ENCODE assay signal across 11 cellular contexts in genomic region chr15:89680282-89680873, GRCh38. TPM values are rescaled to one million over a fixed set of nuclear protein-coding genes. Genes with fewer than 3 reads are reported as not detected.
DNase-seq lines count a peak whose midpoint lies in the region; FAIRE-seq and TF ChIP-seq lines count a peak whose summit lies in the region.
"Had no signal": no experiment of that assay in that cellular context is flagged by ENCODE, and none has a peak within 500 bp of the region (broad histone marks: within the 10 kb centered on the region; RNA-seq: fewer than 3 reads in every experiment).

No MANE protein-coding gene starts in this region.

- no peak overlapping the region for H2BK15ac ChIP-seq in mesenchymal stem cell (ENCODE audit: low read depth, poor library complexity, severe bottlenecking)

- POLR2A ChIA-PET in MCF 10A (lab: Yijun Ruan, JAX): interaction anchor here (0.7 to 2.7 kb wide), 4 partner anchors 9 to 128 kb away, joined by 3 to 11 read pairs (median 6); no protein-coding TSS in a partner anchor

- no peak for FAIRE-seq in GM19239 (lab: Jason Lieb, UNC)

- no peak overlapping the region for H4K8ac ChIP-seq in mesenchymal stem cell (ENCODE audit: low read length)

- H3K27ac Mint-ChIP-seq in MCF 10A (ENCODE audit: low read depth, unreplicated experiment): peak overlapping the region; percentile 70
- H3K27ac Mint-ChIP-seq: T-cell had no signal

- no peaks in the 10 kb centered on the region for H3K79me2 ChIP-seq in mammary epithelial cell (ENCODE audit: insufficient read depth, low read length)

- H3K9ac ChIP-seq in mammary epithelial cell (ENCODE audit: insufficient read depth, low read length) (no peak overlapping the region), mesenchymal stem cell (ENCODE audit: low read length) (peak overlapping the region; percentile 12)

- 31% methylated on average over 5 of the region's 5 CpGs for WGBS in mammary epithelial cell (ENCODE audit: low coverage, missing lambda C conversion rate)
- WGBS in mesenchymal stem cell: 88% methylated on average over 5 of the region's 5 CpGs
- WGBS in spleen, 5 donors: 64 to 93% (median 77%) methylated on average over 5 of the region's 5 CpGs

- dilution Hi-C loops in mammary epithelial cell (cut with HindIII; ENCODE audit: low sequenced_read_pairs): no loop called here

- H3K4ac ChIP-seq in mesenchymal stem cell (ENCODE audit: low read depth in 1 of 2, low read length in 2 of 2): no peak overlapping the region

- H2AK5ac ChIP-seq in mesenchymal stem cell (ENCODE audit: low read length, severe bottlenecking): no peak overlapping the region

- TF ChIP-seq CTCF in MCF 10A (IDR thresholded peaks at IDR 0.05; ENCODE audit: unreplicated experiment) (no peak), mammary epithelial cell (conservative IDR thresholded peaks at IDR 0.05 in 1 of 2, IDR thresholded peaks at IDR 0.05 in 1 of 2; ENCODE audit: extremely low read depth in 1 of 2, insufficient read depth in 1 of 2, low read depth in 1 of 2, low read length in 2 of 2) (no peak), coronary artery (IDR thresholded peaks at IDR 0.05) (no peak), uterus (IDR thresholded peaks at IDR 0.05) (no peak), spleen (IDR thresholded peaks at IDR 0.05 in 8 of 11, conservative IDR thresholded peaks at IDR 0.05 in 3 of 11) (no peak)

- no peaks in the 10 kb centered on the region for H3K79me1 ChIP-seq in mesenchymal stem cell (replicated peaks; ENCODE audit: low read length, poor library complexity, severe bottlenecking)

- no peak overlapping the region for H2BK12ac ChIP-seq in mesenchymal stem cell (ENCODE audit: low read length in 2 of 2)

- H2BK120ac ChIP-seq in mesenchymal stem cell (ENCODE audit: low read depth, low read length): no peak overlapping the region

- no peaks in the 10 kb centered on the region for H3K36me3 ChIP-seq in mammary epithelial cell (ENCODE audit: insufficient read depth, low read length)
- peaks cover 0 to 15% of the 10 kb centered on the region in 2 experiments for H3K36me3 ChIP-seq in mesenchymal stem cell (ENCODE audit: control insufficient read depth in 1 of 2, insufficient read depth in 2 of 2, low read depth in 1 of 2, low read length in 2 of 2)
- no peaks in the 10 kb centered on the region for H3K36me3 ChIP-seq in uterus
- H3K36me3 ChIP-seq in spleen: peaks cover 0 to 31% (median 5%) of the 10 kb centered on the region in 6 donors

- no peak overlapping the region for H3K4me3 ChIP-seq in mammary epithelial cell (replicated peaks in 1 of 3; ENCODE audit: insufficient read depth in 1 of 3, low read depth in 2 of 3, low read length in 3 of 3)
- peak overlapping the region; percentile 53 for H3K4me3 ChIP-seq in coronary artery
- H3K4me3 ChIP-seq in mesenchymal stem cell (ENCODE audit: insufficient read depth in 1 of 2, low read depth in 1 of 2, low read length in 2 of 2): peak overlapping the region in 1 of 2 experiments; percentile 59
- no peak overlapping the region for H3K4me3 ChIP-seq in uterus
- no peak overlapping the region for H3K4me3 ChIP-seq in spleen

- H3K9me3 ChIP-seq in mammary epithelial cell (replicated peaks; ENCODE audit: insufficient read depth, low read length) (no peaks in the 10 kb centered on the region), mesenchymal stem cell (ENCODE audit: control insufficient read depth, low read length) (no peaks in the 10 kb centered on the region), uterus (no peaks in the 10 kb centered on the region), spleen (no peaks in the 10 kb centered on the region)

- TF ChIP-seq POLR2A in uterus (IDR thresholded peaks at IDR 0.05) (no peak), spleen (IDR thresholded peaks at IDR 0.05) (no peak)

- H3K9me3 Mint-ChIP-seq in MCF 10A (ENCODE audit: unreplicated experiment): no peaks in the 10 kb centered on the region
- H3K9me3 Mint-ChIP-seq: T-cell had no signal

- intact Hi-C loops in MCF 10A (cut with micrococcal nuclease) (no loop called here), mammary epithelial cell (cut with micrococcal nuclease) (no loop called here), uterus (cut with DNase I; ENCODE audit: low total_unique reads) (no loop called here), spleen (cut with DNase I; ENCODE audit: low total_unique reads) (no loop called here)

- DNase-seq in MCF 10A (ENCODE audit: unreplicated experiment) (peak; percentile 94), mammary epithelial cell (no peak), coronary artery (ENCODE audit: low spot score) (peak; percentile 91), mesenchymal stem cell (no peak), uterus (peak; percentile 72 to 74), NCI-H2227 treated with DMSO at 0.1 percent for 48 hours (lab: John Stamatoyannopoulos, UW) (no peak), spleen (no peak), GM19239 (ENCODE audit: insufficient read length, low spot score) (no peak)
- DNase-seq: activated naive CD4-positive, alpha-beta T cell treated with Interleukin-2 at 50 U/mL for 16 hours; NCI-H1048; T-cell had no signal

- H3K23ac ChIP-seq in mesenchymal stem cell (ENCODE audit: low read length in 2 of 2): no peak overlapping the region

- no peaks in the 10 kb centered on the region for H3K27me3 ChIP-seq in mammary epithelial cell (ENCODE audit: insufficient read depth, low read length)
- H3K27me3 ChIP-seq in mesenchymal stem cell (ENCODE audit: control insufficient read depth in 1 of 2, insufficient read depth in 1 of 2, low read length in 2 of 2): peaks cover 0 to 5% of the 10 kb centered on the region in 2 experiments
- H3K27me3 ChIP-seq in uterus: no peaks in the 10 kb centered on the region
- H3K27me3 ChIP-seq in spleen (replicated peaks in 1 of 7): no peaks in the 10 kb centered on the region

- H3K18ac ChIP-seq in mesenchymal stem cell (ENCODE audit: low read depth in 1 of 2, low read length in 2 of 2): no peak overlapping the region

- CTCF ChIA-PET in MCF 10A (lab: Yijun Ruan, JAX): interaction anchor here (0.6 kb wide), 2 partner anchors 81 to 393 kb away, joined by 3 to 4 read pairs; no protein-coding TSS in a partner anchor
- CTCF ChIA-PET in mammary epithelial cell (lab: Charles Lee; ENCODE audit: low non-redundant PET): no interaction called here

- H3K27ac ChIP-seq in mammary epithelial cell (ENCODE audit: insufficient read depth, low read depth, low read length): no peak overlapping the region
- H3K27ac ChIP-seq in coronary artery: peak overlapping the region; percentile 25 to 80
- no peak overlapping the region for H3K27ac ChIP-seq in mesenchymal stem cell (ENCODE audit: low read length, poor library complexity, severe bottlenecking)
- H3K27ac ChIP-seq in uterus: peak overlapping the region in 1 of 2 donors; percentile 56
- H3K27ac ChIP-seq in spleen: peak overlapping the region in 1 of 8 donors; percentile 11

- no peak overlapping the region for H3K4me2 ChIP-seq in mammary epithelial cell (ENCODE audit: insufficient read depth, low read depth, low read length)
- no peak overlapping the region for H3K4me2 ChIP-seq in mesenchymal stem cell (ENCODE audit: low read length, poor library complexity, severe bottlenecking)

- no TSS peak for BruUV-seq in MCF 10A (replicated peaks; lab: Mats Ljungman, UMichigan)
- no TSS peak for BruUV-seq in mammary epithelial cell (replicated peaks; lab: Mats Ljungman, UMichigan)

- in situ Hi-C loops in mammary epithelial cell (cut with MboI; ENCODE audit: low sequenced_read_pairs in 2 of 2): no loop called here

- H4K91ac ChIP-seq in mesenchymal stem cell (ENCODE audit: low read length): no peak overlapping the region

- no peak overlapping the region for H2BK5ac ChIP-seq in mesenchymal stem cell (ENCODE audit: low read depth, low read length, poor library complexity, severe bottlenecking)

- H3K27me3 Mint-ChIP-seq in MCF 10A (ENCODE audit: insufficient read depth, unreplicated experiment): no peaks in the 10 kb centered on the region
- H3K27me3 Mint-ChIP-seq: T-cell had no signal

- no peak overlapping the region for H3K14ac ChIP-seq in mesenchymal stem cell (ENCODE audit: low read length in 2 of 2)

- peak overlapping the region; percentile 3 for H3K4me3 Mint-ChIP-seq in MCF 10A (ENCODE audit: unreplicated experiment)
- H3K4me3 Mint-ChIP-seq: T-cell had no signal

- H2AFZ ChIP-seq in mammary epithelial cell (ENCODE audit: low read depth, low read length): no peak overlapping the region
- no peak overlapping the region for H2AFZ ChIP-seq in mesenchymal stem cell (ENCODE audit: low read depth, low read length)

- peaks cover 22% of the 10 kb centered on the region for H3K4me1 Mint-ChIP-seq in MCF 10A (ENCODE audit: insufficient read depth, unreplicated experiment)
- H3K4me1 Mint-ChIP-seq: T-cell had no signal

- H4K20me1 ChIP-seq in mammary epithelial cell (ENCODE audit: insufficient read depth, low read length): no peaks in the 10 kb centered on the region

- H3K4me1 ChIP-seq in mammary epithelial cell (ENCODE audit: insufficient read depth, low read length): no peaks in the 10 kb centered on the region
- H3K4me1 ChIP-seq in mesenchymal stem cell (ENCODE audit: control insufficient read depth, insufficient read depth, low read depth, low read length): no peaks in the 10 kb centered on the region
- no peaks in the 10 kb centered on the region for H3K4me1 ChIP-seq in uterus
- H3K4me1 ChIP-seq in spleen: no peaks in the 10 kb centered on the region

- peaks cover 7% of the 10 kb centered on the region for H3K36me3 Mint-ChIP-seq in MCF 10A (ENCODE audit: insufficient read depth, unreplicated experiment)

RNA-seq across cellular contexts. Expression of gene PLIN1, which starts 1.2 kb away (rescaled TPM):
- 0.09 and 0.17 TPM in 2 replicates for total RNA-seq in MCF 10A (2022)
- under 1 TPM; 0.17 to 0.31 TPM for total RNA-seq in mammary epithelial cell
- 0.08 TPM for polyA plus RNA-seq in mammary epithelial cell
- not detected for polyA minus RNA-seq in mammary epithelial cell
- 0.14 TPM for polyA plus RNA-seq in mesenchymal stem cell (2013, experiment 1 of 2)
- 0.03 TPM for polyA plus RNA-seq in mesenchymal stem cell (2013, experiment 2 of 2)
- total RNA-seq in uterus: 1 to 10 TPM in 1 of 4 donors, under 1 TPM in 2, not detected in 1; 0.26 to 1.3 (median 0.48) TPM
- 1 to 10 TPM in 3 of 7 donors, under 1 TPM in 4; 0.70 to 1.8 (median 0.91) TPM for total RNA-seq in spleen
- 1 to 10 TPM in 2 of 3 donors, under 1 TPM in 1; 0.61 to 1.4 (median 1.0) TPM for polyA plus RNA-seq in spleen

RNA-seq across cellular contexts. Expression of gene PEX11A, which starts 10.2 kb away (rescaled TPM):
- total RNA-seq in MCF 10A (2022) (3.4 and 3.9 TPM in 2 replicates), mammary epithelial cell (1 to 10 TPM; 4.3 to 7.3 TPM), uterus (10 to 100 TPM in 2 of 4 donors, 1 to 10 TPM in 2; 1.5 to 16.2 (median 8.7) TPM), spleen (1 to 10 TPM; 3.0 to 6.1 (median 4.3) TPM)
- polyA plus RNA-seq in mammary epithelial cell (4.9 TPM), spleen (1 to 10 TPM; 1.9 to 3.0 (median 2.6) TPM)
- not detected for polyA minus RNA-seq in mammary epithelial cell
- 3.7 TPM for polyA plus RNA-seq in mesenchymal stem cell (2013, experiment 1 of 2)
- polyA plus RNA-seq in mesenchymal stem cell (2013, experiment 2 of 2): 3.5 TPM

RNA-seq across cellular contexts. Expression of gene WDR93, which starts 10.2 kb away (rescaled TPM):
- total RNA-seq in MCF 10A (2022): 0.33 and 0.47 TPM in 2 replicates
- under 1 TPM in 1 of 2 donors, not detected in 1; 0.17 TPM for total RNA-seq in mammary epithelial cell
- polyA plus RNA-seq in mammary epithelial cell: 0.03 TPM
- not detected for polyA minus RNA-seq in mammary epithelial cell
- 0.07 TPM for polyA plus RNA-seq in mesenchymal stem cell (2013, experiment 1 of 2)
- polyA plus RNA-seq in mesenchymal stem cell (2013, experiment 2 of 2): 0.04 TPM
- total RNA-seq in uterus: 1 to 10 TPM in 1 of 4 donors, not detected in 3; 1.5 TPM
- total RNA-seq in spleen: not detected
- under 1 TPM in 2 of 3 donors, not detected in 1; 0.09 to 0.11 TPM for polyA plus RNA-seq in spleen

RNA-seq across cellular contexts. Expression of gene KIF7, which starts 25.1 kb away (rescaled TPM):
- total RNA-seq in MCF 10A (2022) (2.7 and 3.1 TPM in 2 replicates), mammary epithelial cell (10 to 100 TPM in 1 of 2 donors, 1 to 10 TPM in 1; 4.4 to 10.2 TPM), uterus (10 to 100 TPM in 2 of 4 donors, 1 to 10 TPM in 2; 2.0 to 17.3 (median 11.3) TPM), spleen (1 to 10 TPM; 2.2 to 3.9 (median 2.5) TPM)
- polyA plus RNA-seq in mammary epithelial cell (1.5 TPM), spleen (1 to 10 TPM; 1.1 to 1.8 (median 1.3) TPM)
- 0.52 TPM for polyA minus RNA-seq in mammary epithelial cell
- 4.7 TPM for polyA plus RNA-seq in mesenchymal stem cell (2013, experiment 1 of 2)
- polyA plus RNA-seq in mesenchymal stem cell (2013, experiment 2 of 2): 4.5 TPM

Comparison
In these comparisons a context has a peak if more than half of its experiments do, and no peak if none do; other contexts are left out.
1. DNase-seq: peak in MCF 10A (single experiment), coronary artery (single experiment) and uterus (2 of 2); none in mammary epithelial cell (single experiment), mesenchymal stem cell (single experiment), NCI-H2227 treated with DMSO at 0.1 percent for 48 hours (single experiment), spleen (single experiment) and GM19239 (single experiment).
2. H3K27ac ChIP-seq: peak in coronary artery (2 of 2); none in mammary epithelial cell (single experiment) and mesenchymal stem cell (single experiment).